In the genomic region with DNA sequence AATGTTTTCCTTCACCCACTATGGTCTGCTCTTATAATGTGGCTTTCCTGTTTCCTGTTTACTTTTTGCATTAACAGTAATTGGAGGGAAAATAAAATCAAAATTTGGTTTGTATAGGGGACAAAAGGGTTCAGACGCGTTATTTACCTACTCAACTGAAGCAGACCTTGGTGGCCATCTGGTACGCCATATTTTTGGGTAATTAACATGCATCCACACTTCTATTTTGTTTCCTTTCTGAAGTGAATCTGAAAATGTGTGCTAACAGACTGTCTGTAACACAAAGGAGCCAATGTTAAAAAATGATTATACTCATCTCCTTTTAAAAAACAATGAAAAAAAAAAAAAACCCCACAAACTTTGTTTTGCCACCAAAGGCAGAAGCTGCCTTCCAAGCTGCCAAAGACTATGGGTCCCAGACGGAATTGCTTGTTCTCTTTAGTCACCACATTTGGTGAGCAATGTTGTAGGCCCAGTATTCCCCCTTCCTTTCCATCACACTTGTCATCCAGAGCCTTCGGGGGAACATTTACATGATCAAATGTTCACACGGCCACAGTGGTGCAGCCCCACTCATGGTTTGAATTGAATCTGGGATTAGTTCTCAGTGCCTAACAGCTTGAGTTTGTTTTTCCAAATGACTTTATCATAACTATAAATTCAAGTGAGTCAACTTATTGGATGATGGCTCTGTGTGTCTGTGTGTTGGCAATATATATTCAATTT, we compare ENCODE assay signal across 21 cellular contexts.
A peak's percentile ranks its signal among the peaks of the same experiment; 100 is the strongest.
DNase-seq lines count a peak whose midpoint lies in the region; ATAC-seq and TF ChIP-seq lines count a peak whose summit lies in the region.
"Had no signal": no experiment of that assay in that cellular context is flagged by ENCODE, and none has a peak within 500 bp of the region (broad histone marks: within the 10 kb centered on the region; RNA-seq: fewer than 3 reads in every experiment).

No MANE protein-coding gene starts in this region.

- H3K27ac ChIP-seq in CD4-positive, alpha-beta memory T cell (ENCODE audit: low read depth, low read length), result no peak overlapping the region
- no peak overlapping the region for H3K27ac ChIP-seq in HEK293 (ENCODE audit: extremely low read depth, low read depth, low read length)
- H3K27ac ChIP-seq: C4-2B, esophagus muscularis mucosa, foreskin keratinocyte had no signal

- CTCF ChIA-PET in CD4-positive, alpha-beta memory T cell (lab: Charles Lee; ENCODE audit: partially characterized antibody), result no interaction called here
- CTCF ChIA-PET in HEK293 (lab: Yijun Ruan, JAX), result no interaction called here

- no peak for DNase-seq in CD4-positive, alpha-beta memory T cell
- DNase-seq in NCI-H69 (lab: John Stamatoyannopoulos, UW), result peak; percentile 97
- DNase-seq in natural killer cell, result no peak
- DNase-seq in activated CD4-positive, CD25-positive, alpha-beta regulatory T cell treated with anti-CD3 and anti-CD28 coated beads, Interleukin-2, amount 50 U/mL, for 72 hours, result no peak
- DNase-seq in left lobe of liver (ENCODE audit: low spot score), result no peak
- DNase-seq: activated CD4-positive, alpha-beta T cell treated with anti-CD3 and anti-CD28 coated beads, Interleukin-2, amount 50 U/mL, for 1 hour; foreskin keratinocyte; NCI-H1105; NCI-H2107; NCI-H510A treated with DMSO at 0.1 percent for 48 hours; SIG-M5; stimulated activated CD4-positive, alpha-beta T cell treated with anti-CD3 and anti-CD28 coated beads, Interleukin-12 subunit alpha, Interleukin-12 subunit beta, amount 100 ng/mL, for 4 hours; stimulated activated CD4-positive, alpha-beta T cell treated with anti-CD3 and anti-CD28 coated beads, Interleukin-4, amount 100 ng/mL, for 1 hour had no signal

- H3K36me3 ChIP-seq in CD4-positive, alpha-beta memory T cell (ENCODE audit: insufficient read depth, low read length), result no peaks in the 10 kb centered on the region
- no peaks in the 10 kb centered on the region for H3K36me3 ChIP-seq in HEK293 (ENCODE audit: control insufficient read depth in 2 of 2, insufficient read depth in 1 of 2, low read length in 2 of 2)
- H3K36me3 ChIP-seq: esophagus muscularis mucosa had no signal

- H3K9me3 Mint-ChIP-seq in CD4-positive, alpha-beta memory T cell, result peaks cover 0 to 4% (median 1%) of the 10 kb centered on the region in 8 donors
- no peaks in the 10 kb centered on the region for H3K9me3 Mint-ChIP-seq in natural killer cell
- H3K9me3 Mint-ChIP-seq: activated naive CD4-positive, alpha-beta T cell treated with anti-CD3 and anti-CD28 coated beads, Interleukin-2, amount 50 U/mL, for 24 hours; type B pancreatic cell had no signal

- peaks cover 20 to 34% (median 22%) of the 10 kb centered on the region in 4 donors for H3K4me1 Mint-ChIP-seq in CD4-positive, alpha-beta memory T cell
- H3K4me1 Mint-ChIP-seq in natural killer cell, result peaks cover 35 to 40% of the 10 kb centered on the region in 2 donors

- H3K27me3 ChIP-seq in CD4-positive, alpha-beta memory T cell (ENCODE audit: insufficient read depth, low read length), result no peaks in the 10 kb centered on the region
- H3K27me3 ChIP-seq: esophagus muscularis mucosa, foreskin keratinocyte had no signal

- H3K4me3 Mint-ChIP-seq in CD4-positive, alpha-beta memory T cell, result peak overlapping the region in 6 of 8 donors; percentile 11 to 67 (median 36)
- H3K4me3 Mint-ChIP-seq in natural killer cell, result peak overlapping the region; percentile 32
- H3K4me3 Mint-ChIP-seq: activated naive CD4-positive, alpha-beta T cell treated with anti-CD3 and anti-CD28 coated beads, Interleukin-2, amount 50 U/mL, for 24 hours; type B pancreatic cell had no signal

- H3K27me3 Mint-ChIP-seq in CD4-positive, alpha-beta memory T cell, result peaks cover 0 to 4% of the 10 kb centered on the region in 2 donors
- no peaks in the 10 kb centered on the region for H3K27me3 Mint-ChIP-seq in natural killer cell (ENCODE audit: low read depth in 2 of 2)
- H3K27me3 Mint-ChIP-seq: activated naive CD4-positive, alpha-beta T cell treated with anti-CD3 and anti-CD28 coated beads, Interleukin-2, amount 50 U/mL, for 24 hours; progenitor cell of endocrine pancreas had no signal

- ATAC-seq in natural killer cell, result no peak
- ATAC-seq in GM19324 (IDR thresholded peaks at IDR 0.05; ENCODE audit: low FRiP score, unreplicated experiment), result no peak
- no peak for ATAC-seq in left lobe of liver
- ATAC-seq: foreskin keratinocyte, sciatic nerve had no signal

- H3K9me3 ChIP-seq in CD4-positive, alpha-beta memory T cell (ENCODE audit: control insufficient read depth in 1 of 2, low read length in 2 of 2), result no peaks in the 10 kb centered on the region
- no peaks in the 10 kb centered on the region for H3K9me3 ChIP-seq in HEK293 (ENCODE audit: control insufficient read depth, insufficient read depth, low read depth, low read length)
- H3K9me3 ChIP-seq: esophagus muscularis mucosa had no signal

- H3K4me1 ChIP-seq in CD4-positive, alpha-beta memory T cell (ENCODE audit: insufficient read depth, low read length), result peaks cover 27% of the 10 kb centered on the region
- H3K4me1 ChIP-seq in HEK293 (ENCODE audit: control insufficient read depth, insufficient read depth, low read length), result no peaks in the 10 kb centered on the region
- H3K4me1 ChIP-seq: foreskin keratinocyte had no signal

- H3K4me3 ChIP-seq in CD4-positive, alpha-beta memory T cell (ENCODE audit: low read length in 2 of 2), result no peak overlapping the region
- no peak overlapping the region for H3K4me3 ChIP-seq in HEK293 (ENCODE audit: low read depth, low read length)
- H3K4me3 ChIP-seq: esophagus muscularis mucosa had no signal

- intact Hi-C loops in CD4-positive, alpha-beta memory T cell (cut with micrococcal nuclease), result no loop called here
- intact Hi-C loops in natural killer cell (cut with micrococcal nuclease), result no loop called here

- peak overlapping the region in 6 of 7 donors; percentile 44 to 84 (median 77) for H3K27ac Mint-ChIP-seq in CD4-positive, alpha-beta memory T cell
- H3K27ac Mint-ChIP-seq in natural killer cell, result peak overlapping the region; percentile 65 to 77
- H3K27ac Mint-ChIP-seq: activated naive CD4-positive, alpha-beta T cell treated with anti-CD3 and anti-CD28 coated beads, Interleukin-2, amount 50 U/mL, for 24 hours; progenitor cell of endocrine pancreas; type B pancreatic cell had no signal

- no peaks in the 10 kb centered on the region for H3K36me3 Mint-ChIP-seq in CD4-positive, alpha-beta memory T cell
- no peaks in the 10 kb centered on the region for H3K36me3 Mint-ChIP-seq in natural killer cell
- H3K36me3 Mint-ChIP-seq: activated naive CD4-positive, alpha-beta T cell treated with anti-CD3 and anti-CD28 coated beads, Interleukin-2, amount 50 U/mL, for 24 hours; type B pancreatic cell had no signal

- POLR2A ChIA-PET in CD4-positive, alpha-beta memory T cell (lab: Charles Lee; ENCODE audit: partially characterized antibody), result interaction anchor here (1.0 kb wide), 1 partner anchor 20 kb away, joined by 3 read pairs; no protein-coding TSS in a partner anchor
- POLR2A ChIA-PET in HEK293 (lab: Yijun Ruan, JAX), result no interaction called here

- TF ChIP-seq CTCF in HEK293 (tag by site-specific recombination; IDR thresholded peaks at IDR 0.05) (no peak), natural killer cell (IDR thresholded peaks at IDR 0.05) (no peak)

TF ChIP-seq in HEK293, 187 proteins besides CTCF, POLR2A, EP300 and RAD21:
- TF ChIP-seq ZEB2 (tag by site-specific recombination; IDR thresholded peaks at IDR 0.05) (no peak), YY1 (tag by site-specific recombination; IDR thresholded peaks at IDR 0.05) (no peak), ZNF530 (tag by site-specific recombination; IDR thresholded peaks at IDR 0.05; ENCODE audit: low read depth) (peak; percentile 80; the same call in 1 of the 2 replicates)
